8 cellular contexts compared by ENCODE assay signal in the genomic region with DNA sequence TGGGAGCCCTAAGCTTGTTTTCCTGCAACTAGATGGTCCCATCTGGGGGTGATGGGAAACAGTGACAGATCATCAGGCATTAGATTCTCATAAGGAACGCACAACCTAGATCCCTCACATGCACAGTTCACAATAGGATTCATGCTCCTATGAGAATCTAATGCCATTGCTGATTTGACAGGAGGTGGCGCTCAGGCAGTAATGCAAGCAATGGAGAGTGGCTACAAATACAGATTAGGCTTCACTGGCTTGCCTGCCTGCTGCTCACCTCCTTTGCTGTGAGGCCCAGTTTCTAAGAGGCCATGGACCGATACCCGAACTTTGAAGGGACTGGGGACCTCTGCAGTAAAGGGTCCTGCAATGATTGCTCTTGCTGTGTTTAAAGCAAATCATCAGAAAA.
A peak's percentile ranks its signal among the peaks of the same experiment; 100 is the strongest.
DNase-seq lines count a peak whose midpoint lies in the region; ATAC-seq and TF ChIP-seq lines count a peak whose summit lies in the region.
"Not testable (repeated sequence)": the region's sequence is repeated elsewhere in the genome, so short reads cannot be mapped to it uniquely, and the experiment has no call there.

No MANE protein-coding gene starts in this region.

- not testable (repeated sequence) for H3K27ac Mint-ChIP-seq in activated CD4-positive, alpha-beta T cell treated with anti-CD3 and anti-CD28 coated beads, Interleukin-2, amount 10 ng/mL, durations not matched to agents 24 days and 14 days; endodermal cell

- not testable (repeated sequence) for H2AK5ac ChIP-seq in mesendoderm (ENCODE audit: low read length)

- H3K27me3 ChIP-seq in A673 (replicated peaks; ENCODE audit: insufficient read depth, low read depth, low read length, poor library complexity); OCI-LY3 (ENCODE audit: low read depth, low read length); endodermal cell (ENCODE audit: control insufficient read depth, insufficient read depth, low read length, poor library complexity, severe bottlenecking); mesendoderm (ENCODE audit: insufficient read depth, low read length, poor library complexity): not testable (repeated sequence)

- H4K20me1 ChIP-seq in OCI-LY3 (ENCODE audit: insufficient read depth, low read length), result not testable (repeated sequence)

- not testable (repeated sequence) for H3K18ac ChIP-seq in mesendoderm (ENCODE audit: low read length)

- DNase-seq in A673 (ENCODE audit: low spot score), result peak; percentile 21
- not testable (repeated sequence) for DNase-seq in LNCaP clone FGC (ENCODE audit: low read depth); endodermal cell
- peak; percentile 53 for DNase-seq in activated CD4-positive, alpha-beta T cell treated with anti-CD3 and anti-CD28 coated beads, Interleukin-2, amount 10 ng/mL, durations not matched to agents 24 days and 14 days
- DNase-seq in mesendoderm, result peak; percentile 21

- peak; percentile 49; the same call in 2 of the 3 replicates for ATAC-seq in SK-N-SH treated with all-trans-retinoic acid at 6 μM for 48 hours

- not testable (repeated sequence) for H3K27ac ChIP-seq in A673 (ENCODE audit: low read depth, low read length, poor library complexity, severe bottlenecking); OCI-LY3 (ENCODE audit: low read length); endodermal cell (ENCODE audit: low read depth, low read length); mesendoderm (ENCODE audit: low read depth, low read length)

- not testable (repeated sequence) for H2BK120ac ChIP-seq in mesendoderm (ENCODE audit: low read depth, low read length)

- H3K4me3 ChIP-seq in A673 (ENCODE audit: low read depth, low read length, poor library complexity, severe bottlenecking); LNCaP clone FGC (ENCODE audit: low read depth, low read length); OCI-LY3 (ENCODE audit: low read length); endodermal cell (ENCODE audit: low read length); mesendoderm (ENCODE audit: low read length): not testable (repeated sequence)

- 71 to 91% methylated on average over 1 to 4 of the region's 4 CpGs for WGBS in endodermal cell (ENCODE audit: insufficient coverage in 1 of 2, insufficient read length in 1 of 2), 2 experiments
- WGBS in mesendoderm (ENCODE audit: extremely low coverage, insufficient coverage, low lambda C conversion rate), result no CpG with 5 or more reads among the region's 4 CpGs

- H3K56ac ChIP-seq in mesendoderm (ENCODE audit: low read length), result not testable (repeated sequence)

- H3K9ac ChIP-seq in OCI-LY3 (ENCODE audit: low read length); endodermal cell (ENCODE audit: extremely low read depth, low read length, poor library complexity, severe bottlenecking); mesendoderm (ENCODE audit: low read length): not testable (repeated sequence)

- H3K4ac ChIP-seq in mesendoderm (ENCODE audit: low read depth, low read length), result not testable (repeated sequence)

- peaks cover 35% of the 10 kb centered on the region for H3K4me1 ChIP-seq in A673 (ENCODE audit: insufficient read depth, low read length, poor library complexity, severe bottlenecking)
- not testable (repeated sequence) for H3K4me1 ChIP-seq in OCI-LY3 (ENCODE audit: low read length); endodermal cell (ENCODE audit: control insufficient read depth, insufficient read depth, low read length); mesendoderm (ENCODE audit: control insufficient read depth, low read depth, low read length)

- H3K27me3 Mint-ChIP-seq in activated CD4-positive, alpha-beta T cell treated with anti-CD3 and anti-CD28 coated beads, Interleukin-2, amount 10 ng/mL, durations not matched to agents 24 days and 14 days; endodermal cell (ENCODE audit: insufficient read depth): not testable (repeated sequence)

- H2AFZ ChIP-seq in OCI-LY3 (ENCODE audit: low read depth, low read length), result not testable (repeated sequence)

- intact Hi-C loops in A673 (cut with micrococcal nuclease; ENCODE audit: unreplicated experiment), result loop anchor here (10.0 kb wide), 2 partner anchors 132 to 218 kb away; no protein-coding TSS in a partner anchor
- intact Hi-C loops in activated CD4-positive, alpha-beta T cell treated with anti-CD3 and anti-CD28 coated beads, Interleukin-2, amount 10 ng/mL, durations not matched to agents 24 days and 14 days (cut with micrococcal nuclease), result not testable (repeated sequence)

- TF ChIP-seq CTCF in A673 (conservative IDR thresholded peaks at IDR 0.05; ENCODE audit: low read depth, low read length) (0 out of 2 replicates have a peak, but pooled peaks have one; percentile 19), GM12873 (IDR thresholded peaks at IDR 0.05; ENCODE audit: insufficient read depth, low read depth, low read length, missing control alignments) (peak; percentile 16), LNCaP clone FGC (IDR thresholded peaks at IDR 0.05; ENCODE audit: control insufficient read depth, extremely low read depth, insufficient read depth) (peak; percentile 39), OCI-LY3 (IDR thresholded peaks at IDR 0.05; ENCODE audit: low read depth, low read length) (peak; percentile 30), endodermal cell (conservative IDR thresholded peaks at IDR 0.05) (peak; percentile 44)

- not testable (repeated sequence) for H3K79me1 ChIP-seq in mesendoderm (ENCODE audit: low read length)

- not testable (repeated sequence) for H3K4me2 ChIP-seq in OCI-LY3 (ENCODE audit: low read length); mesendoderm (ENCODE audit: low read length)

- not testable (repeated sequence) for H3K4me1 Mint-ChIP-seq in activated CD4-positive, alpha-beta T cell treated with anti-CD3 and anti-CD28 coated beads, Interleukin-2, amount 10 ng/mL, durations not matched to agents 24 days and 14 days; endodermal cell

- H3K36me3 ChIP-seq in A673 (ENCODE audit: insufficient read depth, low read length, poor library complexity, severe bottlenecking); OCI-LY3 (replicated peaks; ENCODE audit: low read depth, low read length); endodermal cell (ENCODE audit: control insufficient read depth, insufficient read depth, low read length); mesendoderm (ENCODE audit: control insufficient read depth, insufficient read depth, low read length): not testable (repeated sequence)

- not testable (repeated sequence) for H4K5ac ChIP-seq in mesendoderm (ENCODE audit: low read length)

- not testable (repeated sequence) for H4K8ac ChIP-seq in mesendoderm (ENCODE audit: low read depth, low read length)

- not testable (repeated sequence) for BruUV-seq in A673 (replicated peaks; lab: Mats Ljungman, UMichigan)

- H2BK5ac ChIP-seq in mesendoderm (ENCODE audit: low read length), result not testable (repeated sequence)

- not testable (repeated sequence) for H3K23ac ChIP-seq in mesendoderm (ENCODE audit: low read length)

- not testable (repeated sequence) for H3K9me3 Mint-ChIP-seq in activated CD4-positive, alpha-beta T cell treated with anti-CD3 and anti-CD28 coated beads, Interleukin-2, amount 10 ng/mL, durations not matched to agents 24 days and 14 days
- H3K9me3 Mint-ChIP-seq in endodermal cell, result peaks cover 26% of the 10 kb centered on the region

- not testable (repeated sequence) for H3K79me2 ChIP-seq in OCI-LY3 (ENCODE audit: low read length); mesendoderm (ENCODE audit: control insufficient read depth, insufficient read depth, low read length)

- not testable (repeated sequence) for H3K9me3 ChIP-seq in A673 (ENCODE audit: low read depth, low read length, poor library complexity, severe bottlenecking); OCI-LY3 (ENCODE audit: insufficient read depth, low read length); endodermal cell (ENCODE audit: control insufficient read depth, low read length)

- not testable (repeated sequence) for H3K4me3 Mint-ChIP-seq in activated CD4-positive, alpha-beta T cell treated with anti-CD3 and anti-CD28 coated beads, Interleukin-2, amount 10 ng/mL, durations not matched to agents 24 days and 14 days; endodermal cell

- H2BK15ac ChIP-seq in mesendoderm (replicated peaks; ENCODE audit: low read depth), result not testable (repeated sequence)

- POLR2A ChIA-PET in A673 (lab: Charles Lee; ENCODE audit: low non-redundant PET), result not testable (repeated sequence)

- H3K36me3 Mint-ChIP-seq in activated CD4-positive, alpha-beta T cell treated with anti-CD3 and anti-CD28 coated beads, Interleukin-2, amount 10 ng/mL, durations not matched to agents 24 days and 14 days (ENCODE audit: low read depth); endodermal cell (ENCODE audit: low read depth): not testable (repeated sequence)

- CTCF ChIA-PET in A673 (lab: Charles Lee), result not testable (repeated sequence)
